ENCODE assay signal across 8 cellular contexts in the genomic region with DNA sequence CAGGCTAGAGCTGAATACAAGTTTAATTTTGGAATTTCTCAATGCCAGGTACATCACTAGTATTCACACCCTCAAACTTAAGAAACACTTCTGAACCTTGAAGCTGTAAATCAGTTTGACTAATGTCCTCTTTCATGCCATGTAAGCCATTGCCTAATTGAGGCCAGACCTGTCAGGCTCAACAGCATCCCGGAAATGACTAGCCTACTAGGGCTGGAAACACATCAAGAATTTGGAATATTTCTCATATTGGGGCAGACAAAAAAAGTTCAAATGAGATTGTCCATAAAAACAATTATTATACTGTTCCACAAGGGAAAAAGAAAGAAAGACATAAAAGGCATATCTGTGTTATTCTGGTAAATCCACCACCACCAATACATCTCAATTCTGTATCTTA. TPM values are rescaled to one million over a fixed set of nuclear protein-coding genes. Genes with fewer than 3 reads are reported as not detected.
DNase-seq lines count a peak whose midpoint lies in the region; ATAC-seq and TF ChIP-seq lines count a peak whose summit lies in the region.

No MANE protein-coding gene starts in this region.

- no peaks in the 10 kb centered on the region for H3K9me3 Mint-ChIP-seq in activated T-cell treated with anti-CD3 and anti-CD28 coated beads, Interleukin-2, amount 50 U/mL, for 24 hours
- no peaks in the 10 kb centered on the region for H3K9me3 Mint-ChIP-seq in stimulated activated effector memory CD8-positive, alpha-beta T cell treated with anti-CD3 and anti-CD28 coated beads, Interleukin-12 subunit alpha, Interleukin-12 subunit beta, amount 100 ng/mL, for 72 hours

- peaks cover 5% of the 10 kb centered on the region for H3K4me1 ChIP-seq in prostate gland (replicated peaks)

- DNase-seq in activated T-cell treated with anti-CD3 and anti-CD28 coated beads, Interleukin-2, amount 50 U/mL, for 24 hours: no peak
- no peak for DNase-seq in activated T-cell treated with anti-CD3 and anti-CD28 coated beads for 4 hours
- peak; percentile 66 for DNase-seq in fibroblast of villous mesenchyme (ENCODE audit: low read depth)
- DNase-seq in stimulated activated effector memory CD8-positive, alpha-beta T cell treated with anti-CD3 and anti-CD28 coated beads, Interleukin-12 subunit alpha, Interleukin-12 subunit beta, amount 100 ng/mL, for 72 hours (ENCODE audit: low spot score in 2 of 2): no peak
- DNase-seq in stimulated activated CD4-positive, alpha-beta T cell treated with anti-CD3 and anti-CD28 coated beads, Interleukin-2, amount 100 ng/mL, for 24 hours: no peak
- no peak for DNase-seq in putamen (ENCODE audit: low spot score)
- no peak for DNase-seq in prostate gland (ENCODE audit: low spot score)

- ATAC-seq in stimulated activated effector memory CD8-positive, alpha-beta T cell treated with anti-CD3 and anti-CD28 coated beads, Interleukin-12 subunit alpha, Interleukin-12 subunit beta, amount 100 ng/mL, for 72 hours: no peak

- H3K36me3 ChIP-seq in SU-DHL-6 (ENCODE audit: low read length): no peaks in the 10 kb centered on the region
- no peaks in the 10 kb centered on the region for H3K36me3 ChIP-seq in prostate gland

- H4K20me1 ChIP-seq in SU-DHL-6 (ENCODE audit: low read depth, low read length): 0 out of 2 replicates have a peak, but pooled peaks cover 6% of the 10 kb centered on the region

- intact Hi-C loops in prostate gland (cut with DNase I): no loop called here

- H3K9me3 ChIP-seq in SU-DHL-6 (ENCODE audit: insufficient read depth, low read length): no peaks in the 10 kb centered on the region
- H3K9me3 ChIP-seq in prostate gland: no peaks in the 10 kb centered on the region

- peaks cover 9% of the 10 kb centered on the region for H3F3A ChIP-seq in SU-DHL-6 (ENCODE audit: insufficient read depth)

- H3K4me1 Mint-ChIP-seq in activated T-cell treated with anti-CD3 and anti-CD28 coated beads, Interleukin-2, amount 50 U/mL, for 24 hours (ENCODE audit: low read depth): peaks cover 50% of the 10 kb centered on the region
- peaks cover 34% of the 10 kb centered on the region for H3K4me1 Mint-ChIP-seq in stimulated activated effector memory CD8-positive, alpha-beta T cell treated with anti-CD3 and anti-CD28 coated beads, Interleukin-12 subunit alpha, Interleukin-12 subunit beta, amount 100 ng/mL, for 72 hours

- peak overlapping the region; percentile 99 for H3K27ac Mint-ChIP-seq in activated T-cell treated with anti-CD3 and anti-CD28 coated beads, Interleukin-2, amount 50 U/mL, for 24 hours
- H3K27ac Mint-ChIP-seq in stimulated activated effector memory CD8-positive, alpha-beta T cell treated with anti-CD3 and anti-CD28 coated beads, Interleukin-12 subunit alpha, Interleukin-12 subunit beta, amount 100 ng/mL, for 72 hours: peak overlapping the region; percentile 93

- no peak overlapping the region for H3K27ac ChIP-seq in SU-DHL-6 (ENCODE audit: low read depth, low read length)
- H3K27ac ChIP-seq in prostate gland: peak overlapping the region in 1 of 2 donors; percentile 96

- no peak overlapping the region for H2AFZ ChIP-seq in SU-DHL-6 (ENCODE audit: low read depth, low read length, severe bottlenecking)

- TF ChIP-seq POLR2A in prostate gland (IDR thresholded peaks at IDR 0.05): no peak

- no peaks in the 10 kb centered on the region for H3K9me2 ChIP-seq in SU-DHL-6 (replicated peaks; ENCODE audit: insufficient read depth, low read length)

- H3K9ac ChIP-seq in SU-DHL-6 (ENCODE audit: low read length): no peak overlapping the region

- H3K4me2 ChIP-seq in SU-DHL-6 (ENCODE audit: low read depth, low read length, poor library complexity, severe bottlenecking): peak overlapping the region; percentile 79

- WGBS in prostate gland: 6% methylated on average over 1 of the region's 1 CpG

- H3K4me3 Mint-ChIP-seq in activated T-cell treated with anti-CD3 and anti-CD28 coated beads, Interleukin-2, amount 50 U/mL, for 24 hours: peak overlapping the region; percentile 93
- H3K4me3 Mint-ChIP-seq in stimulated activated effector memory CD8-positive, alpha-beta T cell treated with anti-CD3 and anti-CD28 coated beads, Interleukin-12 subunit alpha, Interleukin-12 subunit beta, amount 100 ng/mL, for 72 hours: peak overlapping the region; percentile 94

- peaks cover 18% of the 10 kb centered on the region; the same call in 1 of the 2 replicates for H3K79me2 ChIP-seq in SU-DHL-6 (ENCODE audit: insufficient read depth, low read length)

- no peaks in the 10 kb centered on the region for H3K27me3 Mint-ChIP-seq in activated T-cell treated with anti-CD3 and anti-CD28 coated beads, Interleukin-2, amount 50 U/mL, for 24 hours

- H3K27me3 ChIP-seq in SU-DHL-6 (ENCODE audit: low read length): no peaks in the 10 kb centered on the region
- no peaks in the 10 kb centered on the region for H3K27me3 ChIP-seq in prostate gland (replicated peaks; ENCODE audit: insufficient read depth)

- TF ChIP-seq CTCF in SU-DHL-6 (IDR thresholded peaks at IDR 0.05; ENCODE audit: insufficient read depth, low read length, poor library complexity, severe bottlenecking): no peak
- TF ChIP-seq CTCF in fibroblast of villous mesenchyme (IDR thresholded peaks at IDR 0.05; ENCODE audit: insufficient read depth, low read depth, low read length): no peak
- no peak for TF ChIP-seq CTCF in prostate gland (IDR thresholded peaks at IDR 0.05)

- H3K4me3 ChIP-seq in SU-DHL-6 (ENCODE audit: insufficient read depth, low read length, poor library complexity, severe bottlenecking): no peak overlapping the region
- peak overlapping the region; percentile 90 for H3K4me3 ChIP-seq in fibroblast of villous mesenchyme (ENCODE audit: low read depth, low read length)
- H3K4me3 ChIP-seq in prostate gland: peak overlapping the region in 1 of 2 donors; percentile 81

- peaks cover 17% of the 10 kb centered on the region for H3K36me3 Mint-ChIP-seq in activated T-cell treated with anti-CD3 and anti-CD28 coated beads, Interleukin-2, amount 50 U/mL, for 24 hours (ENCODE audit: low read depth)
- H3K36me3 Mint-ChIP-seq in stimulated activated effector memory CD8-positive, alpha-beta T cell treated with anti-CD3 and anti-CD28 coated beads, Interleukin-12 subunit alpha, Interleukin-12 subunit beta, amount 100 ng/mL, for 72 hours: peaks cover 21% of the 10 kb centered on the region

RNA-seq across cellular contexts. Expression of a gene that starts 1.7 kb away (rescaled TPM):
- total RNA-seq in fibroblast of villous mesenchyme (78.9 and 95.4 TPM in 2 replicates), prostate gland (10 to 100 TPM; 21.8 to 59.3 TPM)

RNA-seq across cellular contexts. Expression of a gene that starts 32.1 kb away (rescaled TPM):
- total RNA-seq in fibroblast of villous mesenchyme: not detected in 2 replicates
- 1 to 10 TPM in 1 of 2 donors, not detected in 1; 5.9 TPM for total RNA-seq in prostate gland
